ENCODE assay signal across 1 cellular context in genomic region chr2:104658840-104659591, GRCh38.
TF ChIP-seq lines count a peak whose summit lies in the region.

No MANE protein-coding gene starts in this region.

TF ChIP-seq in GM23338, 12 proteins besides CTCF, POLR2A, EP300 and RAD21 (continued from another document):
- TF ChIP-seq, protein P1, sequence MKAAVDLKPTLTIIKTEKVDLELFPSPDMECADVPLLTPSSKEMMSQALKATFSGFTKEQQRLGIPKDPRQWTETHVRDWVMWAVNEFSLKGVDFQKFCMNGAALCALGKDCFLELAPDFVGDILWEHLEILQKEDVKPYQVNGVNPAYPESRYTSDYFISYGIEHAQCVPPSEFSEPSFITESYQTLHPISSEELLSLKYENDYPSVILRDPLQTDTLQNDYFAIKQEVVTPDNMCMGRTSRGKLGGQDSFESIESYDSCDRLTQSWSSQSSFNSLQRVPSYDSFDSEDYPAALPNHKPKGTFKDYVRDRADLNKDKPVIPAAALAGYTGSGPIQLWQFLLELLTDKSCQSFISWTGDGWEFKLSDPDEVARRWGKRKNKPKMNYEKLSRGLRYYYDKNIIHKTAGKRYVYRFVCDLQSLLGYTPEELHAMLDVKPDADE (IDR thresholded peaks at IDR 0.05): no peak
- TF ChIP-seq JUNB (IDR thresholded peaks at IDR 0.05; ENCODE audit: unreplicated experiment) (no peak), EZH2phosphoT487 (IDR thresholded peaks at IDR 0.05; ENCODE audit: unreplicated experiment) (no peak), POLR2AphosphoS5 (IDR thresholded peaks at IDR 0.05; ENCODE audit: low read depth) (no peak)
